18 cellular contexts compared by ENCODE assay signal in genomic region chr11:91653091-91653754, GRCh38.
A peak's percentile ranks its signal among the peaks of the same experiment; 100 is the strongest.
DNase-seq lines count a peak whose midpoint lies in the region; ATAC-seq and TF ChIP-seq lines count a peak whose summit lies in the region.
"Had no signal": no experiment of that assay in that cellular context is flagged by ENCODE, and none has a peak within 500 bp of the region (broad histone marks: within the 10 kb centered on the region; RNA-seq: fewer than 3 reads in every experiment).

No MANE protein-coding gene starts in this region.

- intact Hi-C loops in Right ventricle myocardium superior (cut with DNase I), result no loop called here
- intact Hi-C loops in left ventricle myocardium inferior (cut with micrococcal nuclease), result no loop called here
- intact Hi-C loops in sigmoid colon (cut with DNase I), result no loop called here

- no peaks in the 10 kb centered on the region for H3K27me3 ChIP-seq in left ventricle myocardium inferior (ENCODE audit: low read depth)
- no peaks in the 10 kb centered on the region for H3K27me3 ChIP-seq in sigmoid colon

- no peak for DNase-seq in Right ventricle myocardium superior
- no peak for DNase-seq in left ventricle myocardium inferior
- peak; percentile 1 for DNase-seq in epithelial cell of esophagus (ENCODE audit: low read depth)
- DNase-seq in sigmoid colon, result peak; percentile 61
- no peak for DNase-seq in AG08396 (ENCODE audit: low spot score)
- no peak for DNase-seq in NCI-H510A (lab: John Stamatoyannopoulos, UW)
- DNase-seq in activated CD4-positive, alpha-beta T cell treated with anti-CD3 and anti-CD28 coated beads, Interleukin-2, amount 50 U/mL, for 48 hours, result no peak
- DNase-seq: AML-193; CD4-positive, CD25-positive, alpha-beta regulatory T cell; DMS53; GM23248; KG1; NCI-H1048; NCI-H1436 treated with DMSO at 0.1 percent for 48 hours; NCI-H2029 treated with DMSO at 0.1 percent for 48 hours; NCI-H345 had no signal

- no peak overlapping the region for H3K4me3 ChIP-seq in left ventricle myocardium inferior
- H3K4me3 ChIP-seq in HEK293 (ENCODE audit: low read depth, low read length), result no peak overlapping the region
- H3K4me3 ChIP-seq in epithelial cell of esophagus (ENCODE audit: low read length), result no peak overlapping the region
- no peak overlapping the region for H3K4me3 ChIP-seq in sigmoid colon
- H3K4me3 ChIP-seq: GM23248, SK-N-MC had no signal

- POLR2A ChIA-PET in HEK293 (lab: Yijun Ruan, JAX), result no interaction called here

- no peaks in the 10 kb centered on the region for H3K36me3 ChIP-seq in left ventricle myocardium inferior
- no peaks in the 10 kb centered on the region for H3K36me3 ChIP-seq in HEK293 (ENCODE audit: control insufficient read depth in 2 of 2, insufficient read depth in 1 of 2, low read length in 2 of 2)
- no peaks in the 10 kb centered on the region for H3K36me3 ChIP-seq in sigmoid colon

- TF ChIP-seq EP300 in sigmoid colon (IDR thresholded peaks at IDR 0.05), result no peak

- CTCF ChIA-PET in HEK293 (lab: Yijun Ruan, JAX), result no interaction called here

- H3K27ac ChIP-seq in left ventricle myocardium inferior (replicated peaks) (no peak overlapping the region), HEK293 (ENCODE audit: extremely low read depth, low read depth, low read length) (no peak overlapping the region), sigmoid colon (peak overlapping the region in 2 of 4 donors; percentile 1 to 33)
- H3K27ac ChIP-seq: GM23248, SK-N-MC had no signal

- WGBS in sigmoid colon, 2 donors, result 77 to 84% methylated on average over 1 of the region's 1 CpG

- TF ChIP-seq CTCF in left ventricle myocardium inferior (IDR thresholded peaks at IDR 0.05; ENCODE audit: borderline replicate concordance), result no peak
- no peak for TF ChIP-seq CTCF in HEK293 (tag by site-specific recombination; IDR thresholded peaks at IDR 0.05)
- no peak for TF ChIP-seq CTCF in epithelial cell of esophagus (IDR thresholded peaks at IDR 0.05; ENCODE audit: insufficient read depth, low read depth, low read length, missing control alignments)
- TF ChIP-seq CTCF in sigmoid colon (IDR thresholded peaks at IDR 0.05), result no peak

- H3K4me1 ChIP-seq in left ventricle myocardium inferior (no peaks in the 10 kb centered on the region), HEK293 (ENCODE audit: control insufficient read depth, insufficient read depth, low read length) (no peaks in the 10 kb centered on the region), sigmoid colon (peaks cover 0 to 10% (median 8%) of the 10 kb centered on the region in 4 donors)

- TF ChIP-seq POLR2A in sigmoid colon (IDR thresholded peaks at IDR 0.05), result no peak

- peak; percentile 72 for ATAC-seq in Right ventricle myocardium superior (ENCODE audit: poor library complexity)

- H3K9me3 ChIP-seq in left ventricle myocardium inferior (replicated peaks), result no peaks in the 10 kb centered on the region
- no peaks in the 10 kb centered on the region for H3K9me3 ChIP-seq in HEK293 (ENCODE audit: control insufficient read depth, insufficient read depth, low read depth, low read length)
- H3K9me3 ChIP-seq in sigmoid colon, result no peaks in the 10 kb centered on the region

TF ChIP-seq in HEK293, 187 proteins besides CTCF, POLR2A, EP300 and RAD21:
- no peak for TF ChIP-seq ZNF76 (tag by site-specific recombination; IDR thresholded peaks at IDR 0.05; ENCODE audit: borderline replicate concordance, low read depth)
- TF ChIP-seq ZNF510 (tag by site-specific recombination; IDR thresholded peaks at IDR 0.05; ENCODE audit: insufficient replicate concordance), result peak; percentile 76
- TF ChIP-seq ZNF311 (tag by site-specific recombination; IDR thresholded peaks at IDR 0.05; ENCODE audit: borderline replicate concordance), result no peak
- TF ChIP-seq PRDM10 (tag by site-specific recombination; IDR thresholded peaks at IDR 0.05), result 0 out of 2 replicates have a peak, but pooled peaks have one; percentile 12
- peak; percentile 25; the same call in 1 of the 2 replicates for TF ChIP-seq ZNF398 (tag by site-specific recombination; IDR thresholded peaks at IDR 0.05)
- TF ChIP-seq ZNF658 (tag by site-specific recombination; IDR thresholded peaks at IDR 0.05), result no peak

Comparison
In these comparisons a context has a peak if more than half of its experiments do, and no peak if none do; other contexts are left out.
1. DNase-seq: peak in epithelial cell of esophagus (single experiment) and sigmoid colon (single experiment); none in Right ventricle myocardium superior (single experiment), left ventricle myocardium inferior (single experiment), AG08396 (single experiment), NCI-H510A (single experiment) and activated CD4-positive, alpha-beta T cell treated with anti-CD3 and anti-CD28 coated beads, Interleukin-2, amount 50 U/mL, for 48 hours (0 of 2).